ENCODE assay signal across 18 cellular contexts in the genomic region with DNA sequence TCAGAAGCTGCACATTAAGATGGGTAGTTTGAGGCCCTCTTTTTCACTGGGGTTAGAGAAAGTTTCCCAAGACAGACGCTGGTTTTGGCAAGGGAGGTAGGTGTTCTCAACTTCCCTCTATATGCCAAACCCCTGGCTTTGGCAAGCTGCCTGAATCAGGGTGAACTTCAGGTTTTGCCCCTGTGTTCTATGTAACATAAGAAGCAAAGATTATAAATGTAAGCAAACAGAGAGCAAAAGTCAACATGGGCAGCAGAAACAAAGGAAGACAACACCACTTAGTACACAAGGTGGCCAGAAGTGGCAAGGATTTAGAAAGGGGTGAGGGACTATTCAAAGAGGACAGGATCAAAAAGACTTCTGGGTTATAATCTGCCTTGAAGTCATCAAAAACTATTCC.
DNase-seq lines count a peak whose midpoint lies in the region; ATAC-seq and TF ChIP-seq lines count a peak whose summit lies in the region.
"Had no signal": no experiment of that assay in that cellular context is flagged by ENCODE, and none has a peak within 500 bp of the region (broad histone marks: within the 10 kb centered on the region; RNA-seq: fewer than 3 reads in every experiment).

No MANE protein-coding gene starts in this region.

- H3K9me3 ChIP-seq in spleen: no peaks in the 10 kb centered on the region
- H3K9me3 ChIP-seq: upper lobe of right lung had no signal

- no peak overlapping the region for H3K4me3 ChIP-seq in spleen
- H3K4me3 ChIP-seq: smooth muscle cell, upper lobe of right lung had no signal

- H3K27ac ChIP-seq in cingulate gyrus (ENCODE audit: low read depth, low read length): peak overlapping the region; percentile 15
- H3K27ac ChIP-seq in spleen: no peak overlapping the region
- H3K27ac ChIP-seq: parathyroid adenoma, upper lobe of right lung had no signal

- H3K36me3 Mint-ChIP-seq in stimulated activated effector memory CD8-positive, alpha-beta T cell treated with anti-CD3 and anti-CD28 coated beads, Interleukin-12 subunit alpha, Interleukin-12 subunit beta, amount 100 ng/mL, for 72 hours: peaks cover 83% of the 10 kb centered on the region

- no peak for TF ChIP-seq POLR2A in spleen (IDR thresholded peaks at IDR 0.05)

- H3K27ac Mint-ChIP-seq in stimulated activated effector memory CD8-positive, alpha-beta T cell treated with anti-CD3 and anti-CD28 coated beads, Interleukin-12 subunit alpha, Interleukin-12 subunit beta, amount 100 ng/mL, for 72 hours: peak overlapping the region; percentile 15
- H3K27ac Mint-ChIP-seq: CD4-positive, alpha-beta T cell; HFFc6; stimulated activated memory B cell treated with anti-CD40 and anti-IgM and Interleukin-4, amounts not matched to agents 10 μg/mL and 1 μg/mL and 100 μg/mL, for 72 hours; T-helper 2 cell treated with Interferon-gamma antibody and Interleukin-4, amounts not matched to agents 5 μg/mL and 100 μg/mL, for 36 hours had no signal

- no peaks in the 10 kb centered on the region for H3K4me1 ChIP-seq in spleen
- H3K4me1 ChIP-seq: upper lobe of right lung had no signal

- peaks cover 0 to 100% (median 74%) of the 10 kb centered on the region in 6 donors for H3K36me3 ChIP-seq in spleen

- 27 to 86% (median 40%) methylated on average over 1 of the region's 1 CpG for WGBS in spleen, 5 donors

- intact Hi-C loops in spleen (cut with DNase I; ENCODE audit: low total_unique reads): no loop called here

- H3K4me1 Mint-ChIP-seq in stimulated activated effector memory CD8-positive, alpha-beta T cell treated with anti-CD3 and anti-CD28 coated beads, Interleukin-12 subunit alpha, Interleukin-12 subunit beta, amount 100 ng/mL, for 72 hours: no peaks in the 10 kb centered on the region

- no peak for TF ChIP-seq CTCF in spleen (IDR thresholded peaks at IDR 0.05 in 8 of 11, conservative IDR thresholded peaks at IDR 0.05 in 3 of 11)

- no peaks in the 10 kb centered on the region for H3K27me3 ChIP-seq in spleen (replicated peaks in 1 of 7)
- H3K27me3 ChIP-seq: upper lobe of right lung had no signal

- DNase-seq in NCI-H2171 treated with DMSO at 0.1 percent for 48 hours (lab: John Stamatoyannopoulos, UW): peak; percentile 40
- DNase-seq in NCI-H2171 (lab: John Stamatoyannopoulos, UW): no peak
- DNase-seq in NCI-H2107 treated with DMSO at 0.1 percent for 48 hours (lab: John Stamatoyannopoulos, UW; ENCODE audit: unreplicated experiment): peak; percentile 88
- DNase-seq in stimulated activated effector memory CD8-positive, alpha-beta T cell treated with anti-CD3 and anti-CD28 coated beads, Interleukin-12 subunit alpha, Interleukin-12 subunit beta, amount 100 ng/mL, for 72 hours (ENCODE audit: low spot score in 2 of 2): no peak
- DNase-seq in G401 (ENCODE audit: low spot score): no peak
- DNase-seq in spleen: no peak
- DNase-seq: activated naive CD4-positive, alpha-beta T cell treated with anti-CD3 and anti-CD28 coated beads, Interleukin-2, amount 50 U/mL, for 16 hours; CD4-positive, alpha-beta T cell; effector CD4-positive, alpha-beta T cell; Right ventricle myocardium superior; upper lobe of right lung had no signal

- in situ Hi-C loops in G401 (cut with HindIII; ENCODE audit: low sequenced_read_pairs): no loop called here

- no peak overlapping the region for H3K4me3 Mint-ChIP-seq in stimulated activated effector memory CD8-positive, alpha-beta T cell treated with anti-CD3 and anti-CD28 coated beads, Interleukin-12 subunit alpha, Interleukin-12 subunit beta, amount 100 ng/mL, for 72 hours
- H3K4me3 Mint-ChIP-seq: CD4-positive, alpha-beta T cell; HFFc6; stimulated activated memory B cell treated with anti-CD40 and anti-IgM and Interleukin-4, amounts not matched to agents 10 μg/mL and 1 μg/mL and 100 μg/mL, for 72 hours; T-helper 2 cell treated with Interferon-gamma antibody and Interleukin-4, amounts not matched to agents 5 μg/mL and 100 μg/mL, for 36 hours had no signal

- ATAC-seq in stimulated activated effector memory CD8-positive, alpha-beta T cell treated with anti-CD3 and anti-CD28 coated beads, Interleukin-12 subunit alpha, Interleukin-12 subunit beta, amount 100 ng/mL, for 72 hours: no peak
- ATAC-seq in HG02938 (IDR thresholded peaks at IDR 0.05; ENCODE audit: unreplicated experiment): no peak
- ATAC-seq: stimulated activated memory B cell treated with anti-CD40 and anti-IgM and Interleukin-4, amounts not matched to agents 10 μg/mL and 1 μg/mL and 100 μg/mL, for 72 hours had no signal

- no peaks in the 10 kb centered on the region for H3K9me3 Mint-ChIP-seq in stimulated activated effector memory CD8-positive, alpha-beta T cell treated with anti-CD3 and anti-CD28 coated beads, Interleukin-12 subunit alpha, Interleukin-12 subunit beta, amount 100 ng/mL, for 72 hours
- H3K9me3 Mint-ChIP-seq: CD4-positive, alpha-beta T cell; HFFc6; stimulated activated memory B cell treated with anti-CD40 and anti-IgM and Interleukin-4, amounts not matched to agents 10 μg/mL and 1 μg/mL and 100 μg/mL, for 72 hours; T-helper 2 cell treated with Interferon-gamma antibody and Interleukin-4, amounts not matched to agents 5 μg/mL and 100 μg/mL, for 36 hours had no signal

Comparison
In these comparisons a context has a peak if more than half of its experiments do, and no peak if none do; other contexts are left out.
1. DNase-seq: peak in NCI-H2171 treated with DMSO at 0.1 percent for 48 hours (single experiment) and NCI-H2107 treated with DMSO at 0.1 percent for 48 hours (single experiment); none in NCI-H2171 (single experiment), stimulated activated effector memory CD8-positive, alpha-beta T cell treated with anti-CD3 and anti-CD28 coated beads, Interleukin-12 subunit alpha, Interleukin-12 subunit beta, amount 100 ng/mL, for 72 hours (0 of 2), G401 (single experiment) and spleen (single experiment).